9 cellular contexts compared by ENCODE assay signal in the genomic region with DNA sequence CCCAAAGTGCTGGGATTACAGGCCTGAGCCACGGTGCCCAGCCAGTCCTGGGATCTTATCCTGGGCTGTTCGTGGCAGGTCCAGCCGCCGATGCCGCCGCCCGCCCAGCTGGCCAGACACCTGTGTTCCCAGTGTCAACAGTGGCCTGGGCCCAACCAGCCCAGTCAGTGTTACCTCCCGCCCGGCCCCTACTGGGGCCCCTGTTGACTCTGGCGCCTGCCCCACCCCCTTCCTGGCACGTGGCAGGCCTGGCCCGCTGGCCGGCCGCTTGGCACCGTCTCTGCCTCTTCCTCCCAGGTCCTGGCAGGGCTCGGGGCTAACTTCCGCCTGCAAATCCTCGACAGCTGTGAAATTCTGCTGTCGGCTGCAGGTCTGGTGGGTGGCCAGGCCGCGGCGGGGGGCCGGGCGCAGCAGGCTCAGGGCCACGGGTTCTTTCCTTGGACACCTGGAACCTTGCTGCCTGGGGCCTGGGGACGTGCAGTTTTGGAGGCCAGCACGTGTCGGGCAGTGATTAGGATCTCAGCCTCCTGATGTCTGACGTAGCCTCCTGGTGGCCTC.
DNase-seq lines count a peak whose midpoint lies in the region; ATAC-seq and TF ChIP-seq lines count a peak whose summit lies in the region.
"Had no signal": no experiment of that assay in that cellular context is flagged by ENCODE, and none has a peak within 500 bp of the region (broad histone marks: within the 10 kb centered on the region; RNA-seq: fewer than 3 reads in every experiment).

No MANE protein-coding gene starts in this region.

- H3K36me3 ChIP-seq in mucosa of rectum (ENCODE audit: control insufficient read depth in 2 of 2, insufficient read depth in 2 of 2, low read length in 2 of 2): no peaks in the 10 kb centered on the region

- H3K27me3 ChIP-seq in mucosa of rectum (ENCODE audit: control insufficient read depth in 2 of 2, insufficient read depth in 2 of 2, low read length in 2 of 2): no peaks in the 10 kb centered on the region

- ATAC-seq in HG03457 (IDR thresholded peaks at IDR 0.05; ENCODE audit: unreplicated experiment) (no peak), GM18520 (IDR thresholded peaks at IDR 0.05; ENCODE audit: unreplicated experiment) (no peak), GM21619 (IDR thresholded peaks at IDR 0.05; ENCODE audit: unreplicated experiment) (no peak)

- TF ChIP-seq CTCF in 22Rv1 (IDR thresholded peaks at IDR 0.05): no peak

- DNase-seq in NCI-H2196 (lab: John Stamatoyannopoulos, UW; ENCODE audit: unreplicated experiment) (peak; percentile 94), epidermal melanocyte (ENCODE audit: insufficient read length, low spot score) (peak; percentile 82)
- no peak for DNase-seq in activated CD4-positive, alpha-beta T cell treated with anti-CD3 and anti-CD28 coated beads for 4 hours
- DNase-seq: CD4-positive, alpha-beta memory T cell had no signal

- no peaks in the 10 kb centered on the region for H3K9me3 ChIP-seq in mucosa of rectum (ENCODE audit: control insufficient read depth in 2 of 2, low read length in 2 of 2)

- peak overlapping the region in 1 of 2 donors; percentile 63 for H3K9ac ChIP-seq in mucosa of rectum (ENCODE audit: low read depth in 1 of 2, low read length in 2 of 2)

- H3K4me1 ChIP-seq in mucosa of rectum (ENCODE audit: control insufficient read depth in 2 of 2, insufficient read depth in 2 of 2, low read length in 2 of 2): peaks cover 17 to 24% of the 10 kb centered on the region in 2 donors

- peak overlapping the region; percentile 53 for H3K27ac ChIP-seq in 22Rv1
- peak overlapping the region; percentile 73 to 76 for H3K27ac ChIP-seq in mucosa of rectum (ENCODE audit: low read depth in 2 of 2, low read length in 2 of 2)

- peak overlapping the region in 1 of 2 donors; percentile 26 for H3K4me3 ChIP-seq in mucosa of rectum (ENCODE audit: low read length in 2 of 2)

Comparison
In these comparisons a context has a peak if more than half of its experiments do, and no peak if none do; other contexts are left out.
1. DNase-seq: peak in NCI-H2196 (single experiment) and epidermal melanocyte (single experiment); none in activated CD4-positive, alpha-beta T cell treated with anti-CD3 and anti-CD28 coated beads for 4 hours (0 of 2).